Comparison of ENCODE assay signal across 29 cellular contexts in the genomic region with DNA sequence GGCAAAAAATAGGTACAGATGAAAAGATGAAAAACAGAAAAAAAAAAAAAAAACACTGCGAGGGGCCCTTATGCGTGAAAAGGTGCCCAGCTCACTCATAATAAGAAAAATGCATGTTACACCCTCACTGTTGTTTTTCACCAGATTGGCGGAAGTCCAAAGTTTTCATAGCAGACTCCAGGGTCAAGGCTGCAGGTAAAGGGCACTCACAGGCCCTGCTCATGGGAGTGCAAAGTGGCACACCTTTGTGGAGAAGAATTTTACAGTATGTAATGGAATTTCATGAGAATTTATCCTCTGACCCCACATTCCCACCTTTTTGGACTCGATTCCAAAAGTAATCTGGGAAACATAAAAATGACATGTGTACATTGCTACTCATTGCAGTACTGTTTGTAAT.
"Had no signal": no experiment of that assay in that cellular context is flagged by ENCODE, and none has a peak within 500 bp of the region (broad histone marks: within the 10 kb centered on the region; RNA-seq: fewer than 3 reads in every experiment).

No MANE protein-coding gene starts in this region.

- H3K27ac Mint-ChIP-seq: activated CD4-positive, alpha-beta memory T cell treated with anti-CD3 and anti-CD28 coated beads, Interleukin-2, amount 10 ng/mL, durations not matched to agents 7 days and 5 days; activated CD4-positive, alpha-beta T cell treated with anti-CD3 and anti-CD28 coated beads, Interleukin-2, amount 10 ng/mL, durations not matched to agents 7 days and 5 days; activated naive CD4-positive, alpha-beta T cell treated with anti-CD3 and anti-CD28 coated beads, Interleukin-2, amount 10 ng/mL, durations not matched to agents 7 days and 5 days; activated naive CD4-positive, alpha-beta T cell treated with anti-CD3 and anti-CD28 coated beads, Interleukin-2, amount 50 U/mL, for 72 hours; activated naive CD8-positive, alpha-beta T cell treated with anti-CD3 and anti-CD28 coated beads, Interleukin-2, amount 10 ng/mL, durations not matched to agents 7 days and 5 days; activated T-cell treated with anti-CD3 and anti-CD28 coated beads, Interleukin-2, amount 50 U/mL, for 24 hours; activated T-cell treated with anti-CD3 and anti-CD28 coated beads, Interleukin-2, amount 50 U/mL, for 72 hours had no signal

- ATAC-seq: activated naive CD4-positive, alpha-beta T cell treated with anti-CD3 and anti-CD28 coated beads, Interleukin-2, amount 50 U/mL, for 72 hours; activated T-cell treated with anti-CD3 and anti-CD28 coated beads, Interleukin-2, amount 50 U/mL, for 72 hours; esophagus mucosa; WTC11 had no signal

- H3K4me3 Mint-ChIP-seq: activated CD4-positive, alpha-beta memory T cell treated with anti-CD3 and anti-CD28 coated beads, Interleukin-2, amount 10 ng/mL, durations not matched to agents 7 days and 5 days; activated CD4-positive, alpha-beta T cell treated with anti-CD3 and anti-CD28 coated beads, Interleukin-2, amount 10 ng/mL, durations not matched to agents 7 days and 5 days; activated naive CD4-positive, alpha-beta T cell treated with anti-CD3 and anti-CD28 coated beads, Interleukin-2, amount 10 ng/mL, durations not matched to agents 7 days and 5 days; activated naive CD8-positive, alpha-beta T cell treated with anti-CD3 and anti-CD28 coated beads, Interleukin-2, amount 10 ng/mL, durations not matched to agents 7 days and 5 days; activated T-cell treated with anti-CD3 and anti-CD28 coated beads, Interleukin-2, amount 50 U/mL, for 24 hours; activated T-cell treated with anti-CD3 and anti-CD28 coated beads, Interleukin-2, amount 50 U/mL, for 72 hours; brain; WTC11 had no signal

- H3K27me3 ChIP-seq: ascending aorta, breast epithelium, cardiac muscle cell, colonic mucosa had no signal

- H3K27ac ChIP-seq: ascending aorta, breast epithelium, cardiac muscle cell, colonic mucosa, VCaP had no signal

- H3K4me1 ChIP-seq: ascending aorta, breast epithelium, colonic mucosa had no signal

- H3K9me3 Mint-ChIP-seq: activated CD4-positive, alpha-beta memory T cell treated with anti-CD3 and anti-CD28 coated beads, Interleukin-2, amount 10 ng/mL, durations not matched to agents 7 days and 5 days; activated CD4-positive, alpha-beta T cell treated with anti-CD3 and anti-CD28 coated beads, Interleukin-2, amount 10 ng/mL, durations not matched to agents 7 days and 5 days; activated naive CD4-positive, alpha-beta T cell treated with anti-CD3 and anti-CD28 coated beads, Interleukin-2, amount 10 ng/mL, durations not matched to agents 7 days and 5 days; activated naive CD4-positive, alpha-beta T cell treated with anti-CD3 and anti-CD28 coated beads, Interleukin-2, amount 50 U/mL, for 72 hours; activated naive CD8-positive, alpha-beta T cell treated with anti-CD3 and anti-CD28 coated beads, Interleukin-2, amount 10 ng/mL, durations not matched to agents 7 days and 5 days; activated T-cell treated with anti-CD3 and anti-CD28 coated beads, Interleukin-2, amount 50 U/mL, for 24 hours; WTC11 had no signal

- H3K27me3 Mint-ChIP-seq: activated CD4-positive, alpha-beta memory T cell treated with anti-CD3 and anti-CD28 coated beads, Interleukin-2, amount 10 ng/mL, durations not matched to agents 7 days and 5 days; activated CD4-positive, alpha-beta T cell treated with anti-CD3 and anti-CD28 coated beads, Interleukin-2, amount 10 ng/mL, durations not matched to agents 7 days and 5 days; activated naive CD4-positive, alpha-beta T cell treated with anti-CD3 and anti-CD28 coated beads, Interleukin-2, amount 10 ng/mL, durations not matched to agents 7 days and 5 days; activated naive CD8-positive, alpha-beta T cell treated with anti-CD3 and anti-CD28 coated beads, Interleukin-2, amount 10 ng/mL, durations not matched to agents 7 days and 5 days; activated T-cell treated with anti-CD3 and anti-CD28 coated beads, Interleukin-2, amount 50 U/mL, for 24 hours had no signal

- H3K4me3 ChIP-seq: ascending aorta, breast epithelium, cardiac muscle cell, colonic mucosa had no signal

- H3K4me1 Mint-ChIP-seq: activated CD4-positive, alpha-beta T cell treated with anti-CD3 and anti-CD28 coated beads, Interleukin-2, amount 10 ng/mL, durations not matched to agents 7 days and 5 days; activated naive CD4-positive, alpha-beta T cell treated with anti-CD3 and anti-CD28 coated beads, Interleukin-2, amount 10 ng/mL, durations not matched to agents 7 days and 5 days had no signal

- DNase-seq: activated CD4-positive, alpha-beta memory T cell treated with anti-CD3 and anti-CD28 coated beads, Interleukin-2, amount 10 ng/mL, durations not matched to agents 7 days and 5 days; activated CD4-positive, alpha-beta T cell treated with anti-CD3 and anti-CD28 coated beads for 1 hour; activated CD4-positive, alpha-beta T cell treated with anti-CD3 and anti-CD28 coated beads for 4 hours; activated CD4-positive, alpha-beta T cell treated with anti-CD3 and anti-CD28 coated beads, Interleukin-2, amount 10 ng/mL, durations not matched to agents 7 days and 5 days; activated CD4-positive, alpha-beta T cell treated with anti-CD3 and anti-CD28 coated beads, Interleukin-2, amount 50 U/mL, for 4 hours; activated CD8-positive, alpha-beta memory T cell treated with anti-CD3 and anti-CD28 coated beads, Interleukin-2, amount 50 U/mL, for 48 hours; activated gamma-delta T cell; activated naive CD4-positive, alpha-beta T cell; activated naive CD4-positive, alpha-beta T cell treated with anti-CD3 and anti-CD28 coated beads, Interleukin-2, amount 10 ng/mL, durations not matched to agents 7 days and 5 days; activated naive CD8-positive, alpha-beta T cell treated with anti-CD3 and anti-CD28 coated beads, Interleukin-2, amount 10 ng/mL, durations not matched to agents 7 days and 5 days; activated T-cell treated with anti-CD3 and anti-CD28 coated beads for 4 hours; activated T-cell treated with anti-CD3 and anti-CD28 coated beads, Interleukin-2, amount 50 U/mL, for 24 hours; activated T-cell treated with anti-CD3 and anti-CD28 coated beads, Interleukin-2, amount 50 U/mL, for 72 hours; central memory CD4-positive, alpha-beta T cell; cerebellar nuclear complex; colonic mucosa; effector CD8-positive, alpha-beta T cell; foreskin fibroblast; head of caudate nucleus; T-helper 1 cell; T-helper 2 cell had no signal

- H3K36me3 Mint-ChIP-seq: WTC11 had no signal

- H3K9me3 ChIP-seq: ascending aorta, breast epithelium, colonic mucosa had no signal

- H3K36me3 ChIP-seq: ascending aorta, breast epithelium, cardiac muscle cell, colonic mucosa had no signal
